Comparison of ENCODE assay signal across 8 cellular contexts in genomic region chr19:41135390-41136384, GRCh38. TPM values are rescaled to one million over a fixed set of nuclear protein-coding genes. Genes with fewer than 3 reads are reported as not detected.
DNase-seq lines count a peak whose midpoint lies in the region; ATAC-seq and TF ChIP-seq lines count a peak whose summit lies in the region.
"Not testable (repeated sequence)": the region's sequence is repeated elsewhere in the genome, so short reads cannot be mapped to it uniquely, and the experiment has no call there.

No MANE protein-coding gene starts in this region.

- in situ Hi-C loops in G401 (cut with HindIII; ENCODE audit: low sequenced_read_pairs), result not testable (repeated sequence)

- not testable (repeated sequence) for H3K9me3 ChIP-seq in lower lobe of right lung

- H3K36me3 ChIP-seq in lower lobe of right lung, result not testable (repeated sequence)

- H3K4me1 ChIP-seq in lower lobe of right lung, result not testable (repeated sequence)

- peak overlapping the region; percentile 49 for H3K4me3 ChIP-seq in lower lobe of right lung

- not testable (repeated sequence) for H3K27me3 ChIP-seq in lower lobe of right lung (ENCODE audit: low read depth)

- peak; percentile 95 to 98 for ATAC-seq in lower lobe of right lung

- not testable (repeated sequence) for H3K27ac ChIP-seq in caudate nucleus (ENCODE audit: low read depth, low read length)
- peak overlapping the region; percentile 54 for H3K27ac ChIP-seq in lower lobe of right lung

- peak; percentile 11 for DNase-seq in G401 (ENCODE audit: low spot score)
- DNase-seq in NCI-H748 (lab: John Stamatoyannopoulos, UW; ENCODE audit: unreplicated experiment), result peak; percentile 24
- peak; percentile 18 for DNase-seq in activated T-cell treated with anti-CD3 and anti-CD28 coated beads for 1 hour (ENCODE audit: low read depth)
- DNase-seq in caudate nucleus (lab: John Stamatoyannopoulos, UW), result peak in 47 of 61 donors; percentile 1 to 83 (median 23)
- peak; percentile 54 for DNase-seq in globus pallidus (ENCODE audit: low spot score)
- peak; percentile 82 for DNase-seq in lower lobe of right lung
- peak; percentile 43 for DNase-seq in renal cortical epithelial cell (ENCODE audit: low read depth)
- DNase-seq in superior temporal gyrus (ENCODE audit: extremely low spot score), result peak; percentile 42

- TF ChIP-seq CTCF in lower lobe of right lung (IDR thresholded peaks at IDR 0.05), result not testable (repeated sequence)

- intact Hi-C loops in lower lobe of right lung (cut with DNase I), result not testable (repeated sequence)

RNA-seq across cellular contexts. Expression of gene CYP2F1, which starts 21.5 kb away (rescaled TPM):
- total RNA-seq in G401 (2014; rRNA removed; shearing (Covaris generic)), result not detected in 2 replicates
- total RNA-seq in lower lobe of right lung (1.7 TPM), renal cortical epithelial cell (not detected in 2 replicates)

RNA-seq across cellular contexts. Expression of gene CYP2A13, which starts 47.4 kb away (rescaled TPM):
- total RNA-seq in G401 (2014; rRNA removed; shearing (Covaris generic)), result not detected in 2 replicates
- total RNA-seq in lower lobe of right lung (not detected), renal cortical epithelial cell (not detected in 2 replicates)

RNA-seq across cellular contexts. Expression of gene CYP2S1, which starts 57.3 kb away (rescaled TPM):
- not detected in 2 replicates for total RNA-seq in G401 (2014; rRNA removed; shearing (Covaris generic))
- total RNA-seq in lower lobe of right lung (11.0 TPM), renal cortical epithelial cell (2.2 and 3.1 TPM in 2 replicates)

Comparison
In these comparisons a context has a peak if more than half of its experiments do, and no peak if none do; other contexts are left out.
1. DNase-seq: peak in every context shown above with its lines; median percentile 82 in lower lobe of right lung; 54 in globus pallidus; 43 in renal cortical epithelial cell; 42 in superior temporal gyrus; 24 in NCI-H748; 23 in caudate nucleus; 18 in activated T-cell treated with anti-CD3 and anti-CD28 coated beads for 1 hour; 11 in G401.